In genomic region chr19:10862561-10863106, GRCh38 we compare ENCODE assay signal across 2 cellular contexts.
TF ChIP-seq lines count a peak whose summit lies in the region.

No MANE protein-coding gene starts in this region.

TF ChIP-seq in IMR-90, 13 proteins besides CTCF, POLR2A, EP300 and RAD21:
- TF ChIP-seq MAZ (IDR thresholded peaks at IDR 0.05; ENCODE audit: borderline replicate concordance, low read depth, low read length): no peak
- no peak for TF ChIP-seq MAFK (IDR thresholded peaks at IDR 0.05; ENCODE audit: low read depth, low read length)
- TF ChIP-seq SMC3 (IDR thresholded peaks at IDR 0.05; ENCODE audit: low read depth, low read length): no peak
- no peak for TF ChIP-seq CHD1 (IDR thresholded peaks at IDR 0.05; ENCODE audit: low read depth, low read length)
- TF ChIP-seq USF2 (IDR thresholded peaks at IDR 0.05; ENCODE audit: low read depth, low read length): no peak
- no peak for TF ChIP-seq RFX5 (IDR thresholded peaks at IDR 0.05; ENCODE audit: low read depth, low read length)
- TF ChIP-seq NFE2L2 (IDR thresholded peaks at IDR 0.05; ENCODE audit: low read depth, low read length): no peak
- TF ChIP-seq BHLHE40 (IDR thresholded peaks at IDR 0.05; ENCODE audit: low read depth, low read length): no peak
- no peak for TF ChIP-seq RCOR1 (IDR thresholded peaks at IDR 0.05; ENCODE audit: insufficient replicate concordance, low read length)
- no peak for TF ChIP-seq FOS (IDR thresholded peaks at IDR 0.05; ENCODE audit: low read depth, low read length)
- TF ChIP-seq ELK1 (IDR thresholded peaks at IDR 0.05; ENCODE audit: borderline replicate concordance, low read depth, low read length): no peak
- TF ChIP-seq MXI1 (IDR thresholded peaks at IDR 0.05; ENCODE audit: borderline replicate concordance, low read depth, low read length): no peak
- TF ChIP-seq CEBPB (IDR thresholded peaks at IDR 0.05; ENCODE audit: low read depth, low read length): no peak

TF ChIP-seq in GM12891, 5 proteins besides CTCF, POLR2A, EP300 and RAD21:
- TF ChIP-seq SPI1 (IDR thresholded peaks at IDR 0.05; ENCODE audit: low read depth, low read length) (no peak), POLR2AphosphoS5 (IDR thresholded peaks at IDR 0.05; ENCODE audit: low read depth, low read length) (no peak), POU2F2 (IDR thresholded peaks at IDR 0.05; ENCODE audit: low read depth, low read length) (no peak), PAX5 (IDR thresholded peaks at IDR 0.05; ENCODE audit: insufficient read depth, low read length, severe bottlenecking) (no peak), TAF1 (IDR thresholded peaks at IDR 0.05; ENCODE audit: low read depth, low read length) (no peak)
